Comparison of ENCODE assay signal across 1 cellular context in genomic region chr2:205060269-205060668, GRCh38.
TF ChIP-seq lines count a peak whose summit lies in the region.

No MANE protein-coding gene starts in this region.

TF ChIP-seq in SK-N-SH, 30 proteins besides CTCF, POLR2A, EP300 and RAD21 (continued from another document):
- no peak for TF ChIP-seq ZBTB33 (IDR thresholded peaks at IDR 0.05; ENCODE audit: borderline replicate concordance, low read depth)
- TF ChIP-seq SMC3 (IDR thresholded peaks at IDR 0.05; ENCODE audit: low read depth, low read length) = no peak
- TF ChIP-seq GATA2 (CRISPR knock-in tag; IDR thresholded peaks at IDR 0.05) = no peak
- TF ChIP-seq NRF1 (IDR thresholded peaks at IDR 0.05; ENCODE audit: low read depth, low read length) = no peak
- no peak for TF ChIP-seq CHD2 (IDR thresholded peaks at IDR 0.05; ENCODE audit: low read length, partially characterized antibody)
- TF ChIP-seq IRF3 (IDR thresholded peaks at IDR 0.05; ENCODE audit: low read depth, low read length) = no peak
- no peak for TF ChIP-seq GABPA (IDR thresholded peaks at IDR 0.05; ENCODE audit: low read depth)
- TF ChIP-seq TEAD4 (IDR thresholded peaks at IDR 0.05; ENCODE audit: borderline replicate concordance, insufficient read depth) = no peak
- no peak for TF ChIP-seq RXRA (IDR thresholded peaks at IDR 0.05; ENCODE audit: borderline replicate concordance, low read depth)
- TF ChIP-seq SIN3A (IDR thresholded peaks at IDR 0.05; ENCODE audit: borderline replicate concordance, low read depth, low read length) = no peak
